Comparison of ENCODE assay signal across 13 cellular contexts in the genomic region with DNA sequence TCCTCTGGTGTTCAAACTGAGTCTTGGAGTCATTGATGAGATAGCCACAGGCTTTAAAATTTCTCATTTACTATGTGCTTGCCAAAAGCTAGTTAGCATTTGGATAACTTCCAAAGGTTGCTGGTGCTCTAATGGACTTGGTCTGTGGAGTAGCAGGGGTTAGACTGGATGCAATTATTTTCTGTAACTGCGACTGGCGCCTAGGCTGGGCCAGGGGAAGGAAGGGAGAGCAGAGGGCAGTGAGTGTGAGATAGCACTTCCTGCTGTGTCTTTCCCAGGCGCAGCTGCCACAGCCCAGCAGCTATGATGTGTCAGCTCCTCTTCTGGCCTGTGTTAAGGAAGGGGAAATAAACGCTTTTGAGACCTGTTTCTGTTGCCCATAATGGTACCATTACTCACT.
DNase-seq lines count a peak whose midpoint lies in the region; TF ChIP-seq lines count a peak whose summit lies in the region.
"Had no signal": no experiment of that assay in that cellular context is flagged by ENCODE, and none has a peak within 500 bp of the region (broad histone marks: within the 10 kb centered on the region; RNA-seq: fewer than 3 reads in every experiment).

No MANE protein-coding gene starts in this region.

- DNase-seq in EH (ENCODE audit: low read depth) = peak; percentile 76
- DNase-seq in NCI-H748 (lab: John Stamatoyannopoulos, UW; ENCODE audit: unreplicated experiment) = peak; percentile 68
- DNase-seq in fibroblast of mammary gland (ENCODE audit: low read depth) = peak; percentile 40
- peak; percentile 4 for DNase-seq in nephron progenitor cell
- no peak for DNase-seq in NCI-H82 treated with DMSO at 0.1 percent for 48 hours (lab: John Stamatoyannopoulos, UW; ENCODE audit: unreplicated experiment)
- no peak for DNase-seq in NCI-H446 (lab: John Stamatoyannopoulos, UW)
- DNase-seq in T-helper 1 cell = no peak
- DNase-seq in activated gamma-delta T cell (lab: John Stamatoyannopoulos, UW) = no peak

- H3K9me3 Mint-ChIP-seq in nephron progenitor cell = no peaks in the 10 kb centered on the region
- H3K9me3 Mint-ChIP-seq: activated naive CD4-positive, alpha-beta T cell treated with anti-CD3 and anti-CD28 coated beads, Interleukin-2, amount 50 U/mL, for 24 hours; dendritic cell treated with granulocyte-macrophage colony-stimulating factor and Interleukin-4, amounts not matched to agents 40 ng/mL and 50 ng/mL, for 4 days had no signal

- TF ChIP-seq CTCF in fibroblast of mammary gland (conservative IDR thresholded peaks at IDR 0.05; ENCODE audit: control insufficient read depth, insufficient read depth, low read depth, low read length) (no peak), nephron progenitor cell (IDR thresholded peaks at IDR 0.05) (no peak)

- H3K4me3 Mint-ChIP-seq in nephron progenitor cell = no peak overlapping the region
- H3K4me3 Mint-ChIP-seq: activated naive CD4-positive, alpha-beta T cell treated with anti-CD3 and anti-CD28 coated beads, Interleukin-2, amount 50 U/mL, for 24 hours; dendritic cell treated with granulocyte-macrophage colony-stimulating factor and Interleukin-4, amounts not matched to agents 40 ng/mL and 50 ng/mL, for 4 days had no signal

- H3K4me1 Mint-ChIP-seq in nephron progenitor cell = peaks cover 12% of the 10 kb centered on the region
- H3K4me1 Mint-ChIP-seq: activated naive CD4-positive, alpha-beta T cell treated with anti-CD3 and anti-CD28 coated beads, Interleukin-2, amount 50 U/mL, for 24 hours had no signal

- no peaks in the 10 kb centered on the region for H3K36me3 Mint-ChIP-seq in nephron progenitor cell (ENCODE audit: low read depth)
- H3K36me3 Mint-ChIP-seq: activated naive CD4-positive, alpha-beta T cell treated with anti-CD3 and anti-CD28 coated beads, Interleukin-2, amount 50 U/mL, for 24 hours had no signal

- H3K27me3 Mint-ChIP-seq in nephron progenitor cell (ENCODE audit: low read depth, poor library complexity) = peaks cover 4% of the 10 kb centered on the region
- H3K27me3 Mint-ChIP-seq: activated naive CD4-positive, alpha-beta T cell treated with anti-CD3 and anti-CD28 coated beads, Interleukin-2, amount 50 U/mL, for 24 hours; dendritic cell treated with granulocyte-macrophage colony-stimulating factor and Interleukin-4, amounts not matched to agents 40 ng/mL and 50 ng/mL, for 4 days had no signal

- H3K27ac Mint-ChIP-seq in nephron progenitor cell = peak overlapping the region; percentile 67
- H3K27ac Mint-ChIP-seq: activated naive CD4-positive, alpha-beta T cell treated with anti-CD3 and anti-CD28 coated beads, Interleukin-2, amount 50 U/mL, for 24 hours; dendritic cell treated with granulocyte-macrophage colony-stimulating factor and Interleukin-4, amounts not matched to agents 40 ng/mL and 50 ng/mL, for 4 days had no signal

- H3K4me3 ChIP-seq in fibroblast of mammary gland (ENCODE audit: control insufficient read depth, low read depth, low read length) = no peak overlapping the region
- H3K4me3 ChIP-seq: BLaER1 treated with 17β-estradiol and CSF1 and Interleukin-3, amounts not matched to agents 10 nM and 100 nM; smooth muscle cell; uterus had no signal

Comparison
In these comparisons a context has a peak if more than half of its experiments do, and no peak if none do; other contexts are left out.
1. DNase-seq: peak in EH (single experiment), NCI-H748 (single experiment), fibroblast of mammary gland (single experiment) and nephron progenitor cell (single experiment); none in NCI-H82 treated with DMSO at 0.1 percent for 48 hours (single experiment), NCI-H446 (0 of 2), T-helper 1 cell (0 of 5) and activated gamma-delta T cell (single experiment).